ENCODE assay signal across 8 cellular contexts in genomic region chr17:59842901-59843652, GRCh38. TPM values are rescaled to one million over a fixed set of nuclear protein-coding genes. Genes with fewer than 3 reads are reported as not detected.
DNase-seq lines count a peak whose midpoint lies in the region; ATAC-seq and TF ChIP-seq lines count a peak whose summit lies in the region.

No MANE protein-coding gene starts in this region.

- TF ChIP-seq CTCF in GM13976 (IDR thresholded peaks at IDR 0.05; ENCODE audit: borderline replicate concordance, control extremely low read depth, extremely low read depth, insufficient read depth, missing control alignments): no peak

- peak; percentile 67 to 68 for DNase-seq in activated CD4-positive, alpha-beta T cell treated with anti-CD3 and anti-CD28 coated beads, Interleukin-2, amount 50 U/mL, for 4 hours
- peak in 1 of 2 experiments; percentile 44 for DNase-seq in erythroblast (lab: John Stamatoyannopoulos, UW)
- peak; percentile 100 for DNase-seq in renal cortical epithelial cell (ENCODE audit: low read depth)
- no peak for DNase-seq in NCI-H524 treated with DMSO at 0.1 percent for 48 hours (lab: John Stamatoyannopoulos, UW)
- no peak for DNase-seq in GM13976 (ENCODE audit: low spot score)

- peak; percentile 37 for ATAC-seq in GM18867 (IDR thresholded peaks at IDR 0.05; ENCODE audit: unreplicated experiment)
- ATAC-seq in HG03521 (IDR thresholded peaks at IDR 0.05; ENCODE audit: unreplicated experiment): peak; percentile 43
- no peak for ATAC-seq in GM18519 (IDR thresholded peaks at IDR 0.05; ENCODE audit: low FRiP score, unreplicated experiment)

- in situ Hi-C loops in GM13976 (cut with MboI; ENCODE audit: low sequenced_read_pairs, unreplicated experiment): no loop called here

- peak; percentile 88 for TF ChIP-seq POLR2A in erythroblast (IDR thresholded peaks at IDR 0.05; ENCODE audit: low read length)

RNA-seq across cellular contexts. Expression of gene TUBD1, which starts 49.7 kb away (rescaled TPM):
- total RNA-seq in renal cortical epithelial cell: 4.3 and 14.5 TPM in 2 replicates

RNA-seq across cellular contexts. Expression of gene RPS6KB1, which starts 49.8 kb away (rescaled TPM):
- 10.9 and 20.9 TPM in 2 replicates for total RNA-seq in renal cortical epithelial cell

Comparison
In these comparisons a context has a peak if more than half of its experiments do, and no peak if none do; other contexts are left out.
1. DNase-seq: peak in activated CD4-positive, alpha-beta T cell treated with anti-CD3 and anti-CD28 coated beads, Interleukin-2, amount 50 U/mL, for 4 hours (2 of 2) and renal cortical epithelial cell (single experiment); none in NCI-H524 treated with DMSO at 0.1 percent for 48 hours (single experiment) and GM13976 (single experiment).